In genomic region chr18:23585897-23586248, GRCh38 we compare ENCODE assay signal across 8 cellular contexts. TPM values are rescaled to one million over a fixed set of nuclear protein-coding genes. Genes with fewer than 3 reads are reported as not detected.
A peak's percentile ranks its signal among the peaks of the same experiment; 100 is the strongest.
DNase-seq lines count a peak whose midpoint lies in the region; ATAC-seq lines count a peak whose summit lies in the region.

No MANE protein-coding gene starts in this region.

- H2AFZ ChIP-seq in Karpas-422 (ENCODE audit: low read length) (peak overlapping the region; percentile 23; the same call in 1 of the 2 replicates), neuron (ENCODE audit: low read depth, low read length) (peak overlapping the region; percentile 100)

- H3K27ac ChIP-seq in Karpas-422 (ENCODE audit: low read length) (peak overlapping the region; percentile 93), duodenal mucosa (ENCODE audit: low read depth, low read length) (peak overlapping the region; percentile 100)

- no peaks in the 10 kb centered on the region; the same call in 1 of the 2 replicates for H4K20me1 ChIP-seq in Karpas-422 (ENCODE audit: insufficient read depth, low read depth, low read length)

- H3K9me3 ChIP-seq in Karpas-422 (ENCODE audit: low read length) (no peaks in the 10 kb centered on the region), duodenal mucosa (ENCODE audit: control insufficient read depth in 1 of 2, low read length in 2 of 2) (no peaks in the 10 kb centered on the region), neuron (ENCODE audit: low read length) (no peaks in the 10 kb centered on the region)

- H3K4me1 ChIP-seq in Karpas-422 (ENCODE audit: low read length) (peaks cover 25% of the 10 kb centered on the region), duodenal mucosa (ENCODE audit: control insufficient read depth in 1 of 2, insufficient read depth in 2 of 2, low read length in 2 of 2) (peaks cover 27 to 37% of the 10 kb centered on the region in 2 donors), neuron (ENCODE audit: insufficient read depth, low read length) (peaks cover 21% of the 10 kb centered on the region)

- no peaks in the 10 kb centered on the region for H3K27me3 ChIP-seq in Karpas-422 (ENCODE audit: low read length)
- no peaks in the 10 kb centered on the region for H3K27me3 ChIP-seq in duodenal mucosa (ENCODE audit: control insufficient read depth in 1 of 2, insufficient read depth in 2 of 2, low read length in 2 of 2)
- H3K27me3 ChIP-seq in neuron (ENCODE audit: insufficient read depth, low read length) = no peaks in the 10 kb centered on the region

- H3K4me3 ChIP-seq in Karpas-422 (ENCODE audit: low read length) (peak overlapping the region; percentile 87), duodenal mucosa (ENCODE audit: low read depth in 1 of 2, low read length in 2 of 2) (peak overlapping the region; percentile 91 to 99), neuron (ENCODE audit: low read length) (peak overlapping the region; percentile 87)

- H3K79me2 ChIP-seq in Karpas-422 (ENCODE audit: low read length) = peaks cover 52% of the 10 kb centered on the region

- peak overlapping the region; percentile 98 for H3K9ac ChIP-seq in Karpas-422 (ENCODE audit: low read length)
- peak overlapping the region; percentile 94 to 95 for H3K9ac ChIP-seq in duodenal mucosa (ENCODE audit: low read depth in 1 of 2, low read length in 2 of 2)

- ATAC-seq in GM19395 (IDR thresholded peaks at IDR 0.05; ENCODE audit: unreplicated experiment) (peak; percentile 32), GM21526 (IDR thresholded peaks at IDR 0.05; ENCODE audit: low FRiP score, unreplicated experiment) (no peak)

- H3K4me2 ChIP-seq in Karpas-422 (ENCODE audit: low read depth, low read length, poor library complexity, severe bottlenecking) = peak overlapping the region; percentile 92

- H3K9me2 ChIP-seq in Karpas-422 (replicated peaks; ENCODE audit: insufficient read depth, low read length) = no peaks in the 10 kb centered on the region

- H3K36me3 ChIP-seq in Karpas-422 (ENCODE audit: insufficient read depth, low read length) (no peaks in the 10 kb centered on the region), duodenal mucosa (ENCODE audit: control insufficient read depth in 1 of 2, insufficient read depth in 2 of 2, low read length in 2 of 2) (no peaks in the 10 kb centered on the region), neuron (ENCODE audit: insufficient read depth, low read length) (no peaks in the 10 kb centered on the region)

- DNase-seq in Karpas-422 = peak; percentile 47
- no peak for DNase-seq in retina
- no peak for DNase-seq in HuH-7 (ENCODE audit: low spot score)
- DNase-seq in stimulated activated CD4-positive, alpha-beta T cell treated with anti-CD3 and anti-CD28 coated beads, Interleukin-2, amount 100 ng/mL, for 24 hours = no peak

RNA-seq across cellular contexts. Expression of gene NPC1, which starts 0.4 kb away (rescaled TPM):
- 31.1 and 63.4 TPM in 2 replicates for total RNA-seq in Karpas-422 (2014; rRNA removed; shearing (Covaris generic); ENCODE audit: low replicate concordance)
